Comparison of ENCODE assay signal across 8 cellular contexts in the genomic region with DNA sequence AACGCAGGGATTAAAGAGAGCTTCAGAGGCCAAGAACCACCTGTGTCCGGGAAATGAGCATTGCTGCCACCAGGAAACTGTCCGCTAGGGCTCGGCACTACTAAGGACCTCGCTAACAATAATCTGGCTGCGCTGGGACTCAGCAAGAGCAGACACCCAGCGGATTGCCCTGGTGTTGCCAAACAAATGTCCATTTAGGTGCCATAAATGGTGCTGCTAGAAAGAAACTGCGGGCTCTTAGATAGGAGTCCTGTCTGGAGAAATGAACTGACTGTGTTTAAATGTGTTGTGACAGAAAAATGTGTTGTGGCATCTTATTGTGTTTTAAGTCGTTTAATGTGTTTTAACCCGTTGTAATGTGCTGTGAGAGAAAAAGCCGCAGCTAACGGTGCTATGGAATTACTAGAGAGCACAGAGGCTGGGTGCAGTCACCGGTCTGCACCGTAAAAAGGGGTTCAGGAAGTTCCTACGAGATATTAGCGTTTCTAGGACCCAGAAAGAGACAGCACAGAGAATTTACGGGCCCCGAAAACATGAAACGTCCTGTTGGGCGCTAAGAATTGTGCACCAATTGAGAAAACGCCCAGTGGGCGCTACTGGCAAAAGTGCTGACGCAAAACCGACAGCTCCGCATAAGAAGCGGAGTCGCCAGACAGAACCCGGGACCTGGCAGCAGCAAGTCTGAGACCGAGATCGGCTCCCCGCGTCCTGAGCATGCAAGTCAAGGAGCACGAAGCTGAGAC.
DNase-seq lines count a peak whose midpoint lies in the region; ATAC-seq and TF ChIP-seq lines count a peak whose summit lies in the region.

No MANE protein-coding gene starts in this region.

- peaks cover 23 to 46% (median 37%) of the 10 kb centered on the region in 10 experiments for H3K4me1 ChIP-seq in BLaER1 treated with 17β-estradiol and CSF1 and Interleukin-3, amounts not matched to agents 10 nM and 100 nM
- peaks cover 0 to 20% of the 10 kb centered on the region in 2 donors for H3K4me1 ChIP-seq in adrenal gland (replicated peaks in 1 of 2)

- WGBS in adrenal gland, 4 donors, result 14 to 16% (median 15%) methylated on average over 32 to 33 of the region's 33 CpGs

- H3K9me3 Mint-ChIP-seq in T-helper 1 cell treated with Interleukin-12 subunit alpha and Interleukin-12 subunit beta and Interleukin-4 antibody, amounts not matched to agents 30 μg/mL and 1 μg/mL, for 36 hours, result no peaks in the 10 kb centered on the region

- H4K20me1 ChIP-seq in BLaER1 treated with 17β-estradiol and CSF1 and Interleukin-3, amounts not matched to agents 10 nM and 100 nM, result peaks cover 0 to 62% (median 51%) of the 10 kb centered on the region in 11 experiments; a peak in 19 of 22 replicates

- peaks cover 33% of the 10 kb centered on the region for H3K4me1 Mint-ChIP-seq in T-helper 1 cell treated with Interleukin-12 subunit alpha and Interleukin-12 subunit beta and Interleukin-4 antibody, amounts not matched to agents 30 μg/mL and 1 μg/mL, for 36 hours (ENCODE audit: low read depth)

- ATAC-seq in GM19372 (IDR thresholded peaks at IDR 0.05; ENCODE audit: low read depth, unreplicated experiment), result peak; percentile 61
- ATAC-seq in HG03457 (IDR thresholded peaks at IDR 0.05; ENCODE audit: unreplicated experiment), result peak; percentile 67

- H3K4me2 ChIP-seq in BLaER1 treated with 17β-estradiol and CSF1 and Interleukin-3, amounts not matched to agents 10 nM and 100 nM, result peak overlapping the region; percentile 46 to 100 (median 96)

- peaks cover 16% of the 10 kb centered on the region for H3K27me3 Mint-ChIP-seq in T-helper 1 cell treated with Interleukin-12 subunit alpha and Interleukin-12 subunit beta and Interleukin-4 antibody, amounts not matched to agents 30 μg/mL and 1 μg/mL, for 36 hours (ENCODE audit: low read depth)

- peaks cover 0 to 18% (median 10%) of the 10 kb centered on the region in 11 experiments; a peak in 11 of 22 replicates for H3K9me3 ChIP-seq in BLaER1 treated with 17β-estradiol and CSF1 and Interleukin-3, amounts not matched to agents 10 nM and 100 nM (replicated peaks in 1 of 11)
- H3K9me3 ChIP-seq in adrenal gland (replicated peaks in 1 of 3), result peaks cover 0 to 13% (median 0%) of the 10 kb centered on the region in 3 donors

- TF ChIP-seq CTCF in adrenal gland (IDR thresholded peaks at IDR 0.05), result peak in 5 of 6 experiments; percentile 30 to 63 (median 54)

- no peak for TF ChIP-seq POLR2A in adrenal gland (IDR thresholded peaks at IDR 0.05)

- intact Hi-C loops in adrenal gland (cut with DNase I), result loop anchor here (2.0 to 5.0 kb wide), 3 partner anchors 43 to 93 kb away; no protein-coding TSS in a partner anchor

- DNase-seq in adrenal gland, result peak; percentile 40 to 80 (median 69)
- DNase-seq in hepatic stellate cell (ENCODE audit: low spot score), result peak; percentile 37
- DNase-seq in stimulated activated CD4-positive, alpha-beta T cell treated with anti-CD3 and anti-CD28 coated beads, Interleukin-4, amount 100 ng/mL, for 48 hours (ENCODE audit: low read depth in 2 of 2), result peak; percentile 29 to 44
- DNase-seq in mesenteric fat pad (ENCODE audit: low spot score), result no peak

- H3K27ac ChIP-seq in BLaER1 treated with 17β-estradiol and CSF1 and Interleukin-3, amounts not matched to agents 10 nM and 100 nM, result peak overlapping the region in 4 of 11 experiments; percentile 79 to 86 (median 82); a peak in 7 of 22 replicates
- peak overlapping the region; percentile 4 to 92 (median 11) for H3K27ac ChIP-seq in adrenal gland

- peak overlapping the region; percentile 79 for H3K4me3 Mint-ChIP-seq in T-helper 1 cell treated with Interleukin-12 subunit alpha and Interleukin-12 subunit beta and Interleukin-4 antibody, amounts not matched to agents 30 μg/mL and 1 μg/mL, for 36 hours

- H3K36me3 Mint-ChIP-seq in T-helper 1 cell treated with Interleukin-12 subunit alpha and Interleukin-12 subunit beta and Interleukin-4 antibody, amounts not matched to agents 30 μg/mL and 1 μg/mL, for 36 hours (ENCODE audit: low read depth), result peaks cover 7% of the 10 kb centered on the region

- H3K36me3 ChIP-seq in BLaER1 treated with 17β-estradiol and CSF1 and Interleukin-3, amounts not matched to agents 10 nM and 100 nM, result no peaks in the 10 kb centered on the region; a peak in 1 of 22 replicates
- no peaks in the 10 kb centered on the region for H3K36me3 ChIP-seq in adrenal gland (replicated peaks in 1 of 2)

- H3K9ac ChIP-seq in BLaER1 treated with 17β-estradiol and CSF1 and Interleukin-3, amounts not matched to agents 10 nM and 100 nM, result peak overlapping the region in 4 of 11 experiments; percentile 78 to 87 (median 82); a peak in 7 of 22 replicates

- H3K27me3 ChIP-seq in BLaER1 treated with 17β-estradiol and CSF1 and Interleukin-3, amounts not matched to agents 10 nM and 100 nM, result peaks cover 47 to 95% (median 90%) of the 10 kb centered on the region in 11 experiments
- peaks cover 4% of the 10 kb centered on the region for H3K27me3 ChIP-seq in adrenal gland

- H3K4me3 ChIP-seq in BLaER1 treated with 17β-estradiol and CSF1 and Interleukin-3, amounts not matched to agents 10 nM and 100 nM, result peak overlapping the region in 8 of 10 experiments; percentile 7 to 79 (median 68); a peak in 9 of 20 replicates
- H3K4me3 ChIP-seq in adrenal gland, result peak overlapping the region in 2 of 4 donors; percentile 12 to 49

- peak overlapping the region; percentile 99 for H3K27ac Mint-ChIP-seq in T-helper 1 cell treated with Interleukin-12 subunit alpha and Interleukin-12 subunit beta and Interleukin-4 antibody, amounts not matched to agents 30 μg/mL and 1 μg/mL, for 36 hours
